17 cellular contexts compared by ENCODE assay signal in the genomic region with DNA sequence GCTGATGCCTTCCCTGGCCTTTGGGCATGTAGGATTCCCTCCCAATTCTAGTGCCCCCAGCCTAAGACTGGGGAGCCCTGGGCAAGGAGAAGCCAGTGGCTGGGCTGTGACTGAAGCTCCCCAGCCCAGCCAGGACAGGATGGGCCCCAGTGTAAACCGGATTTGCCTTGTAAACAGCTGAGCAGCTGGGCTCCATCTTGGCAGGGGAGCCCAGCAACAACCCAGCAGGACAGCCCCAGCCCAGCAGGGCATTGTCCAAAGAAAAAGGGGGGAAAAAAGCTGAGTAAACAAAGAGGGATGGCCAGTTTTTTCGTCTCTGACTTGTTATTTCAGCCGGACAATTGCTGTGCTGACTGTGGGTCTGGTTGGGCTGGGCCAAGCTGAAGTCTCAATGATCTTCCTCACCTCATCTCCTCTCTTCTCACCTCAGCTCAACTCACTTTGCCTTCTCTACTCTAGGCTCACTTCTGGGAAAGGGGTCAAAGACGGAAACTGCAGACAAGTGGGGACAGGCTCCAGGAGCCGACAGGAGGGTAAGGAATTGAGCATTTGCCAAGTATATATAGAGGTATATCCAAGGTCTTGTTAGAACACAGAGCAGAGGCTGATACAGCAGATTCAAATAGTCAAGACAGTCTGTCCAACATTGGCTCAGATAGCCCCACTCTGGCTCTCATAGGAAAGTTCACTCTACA.
DNase-seq lines count a peak whose midpoint lies in the region; ATAC-seq and TF ChIP-seq lines count a peak whose summit lies in the region.
"Had no signal": no experiment of that assay in that cellular context is flagged by ENCODE, and none has a peak within 500 bp of the region (broad histone marks: within the 10 kb centered on the region; RNA-seq: fewer than 3 reads in every experiment).

No MANE protein-coding gene starts in this region.

- intact Hi-C loops in MCF 10A (cut with micrococcal nuclease): no loop called here
- intact Hi-C loops in mammary epithelial cell (cut with micrococcal nuclease): no loop called here
- intact Hi-C loops in left lung (cut with DNase I): no loop called here
- intact Hi-C loops in thyroid gland (cut with DNase I): no loop called here

- dilution Hi-C loops in mammary epithelial cell (cut with HindIII; ENCODE audit: low sequenced_read_pairs): no loop called here

- no peak overlapping the region for H3K4me2 ChIP-seq in mammary epithelial cell (ENCODE audit: insufficient read depth, low read depth, low read length)

- H3K27me3 Mint-ChIP-seq in MCF 10A (ENCODE audit: insufficient read depth, unreplicated experiment): no peaks in the 10 kb centered on the region

- WGBS in mammary epithelial cell (ENCODE audit: low coverage, missing lambda C conversion rate): 26% methylated on average over 5 of the region's 5 CpGs
- WGBS in thyroid gland, 2 donors: 40 to 44% methylated on average over 5 of the region's 5 CpGs

- no peaks in the 10 kb centered on the region for H3K9me3 Mint-ChIP-seq in MCF 10A (ENCODE audit: unreplicated experiment)
- H3K9me3 Mint-ChIP-seq: HFFc6 had no signal

- DNase-seq in MCF 10A (ENCODE audit: unreplicated experiment): peak; percentile 71
- DNase-seq in mammary epithelial cell: no peak
- peak; percentile 67 for DNase-seq in dermis blood vessel endothelial cell
- no peak for DNase-seq in left lung
- no peak for DNase-seq in thyroid gland
- no peak for DNase-seq in activated CD4-positive, alpha-beta T cell treated with anti-CD3 and anti-CD28 coated beads, Interleukin-2, amount 50 U/mL, for 1 hour
- DNase-seq: activated CD8-positive, alpha-beta memory T cell treated with anti-CD3 and anti-CD28 coated beads for 24 hours; activated gamma-delta T cell; brain microvascular endothelial cell; Calu3; HFFc6; mesenchymal stem cell; NCI-H1694; pancreas; tibial artery had no signal

- peak; percentile 32 for ATAC-seq in left lung
- ATAC-seq in HG03342 (IDR thresholded peaks at IDR 0.05; ENCODE audit: unreplicated experiment): no peak
- ATAC-seq in GM21367 (IDR thresholded peaks at IDR 0.05; ENCODE audit: unreplicated experiment): no peak
- ATAC-seq: pancreas had no signal

- H3K27me3 ChIP-seq in mammary epithelial cell (ENCODE audit: insufficient read depth, low read length): peaks cover under 1% of the 10 kb centered on the region
- H3K27me3 ChIP-seq in left lung: no peaks in the 10 kb centered on the region
- H3K27me3 ChIP-seq in thyroid gland: no peaks in the 10 kb centered on the region
- H3K27me3 ChIP-seq: pancreas had no signal

- H3K9me3 ChIP-seq in mammary epithelial cell (replicated peaks; ENCODE audit: insufficient read depth, low read length) (no peaks in the 10 kb centered on the region), left lung (no peaks in the 10 kb centered on the region), thyroid gland (no peaks in the 10 kb centered on the region)
- H3K9me3 ChIP-seq: pancreas, tibial artery had no signal

- H3K27ac ChIP-seq in mammary epithelial cell (ENCODE audit: insufficient read depth, low read depth, low read length) (no peak overlapping the region), left lung (peak overlapping the region in 1 of 2 donors; percentile 15), thyroid gland (no peak overlapping the region)
- H3K27ac ChIP-seq: brain microvascular endothelial cell, pancreas, tibial artery had no signal

- no peak overlapping the region for H3K4me3 Mint-ChIP-seq in MCF 10A (ENCODE audit: unreplicated experiment)
- H3K4me3 Mint-ChIP-seq: HFFc6 had no signal

- no peak overlapping the region for H3K27ac Mint-ChIP-seq in MCF 10A (ENCODE audit: low read depth, unreplicated experiment)
- H3K27ac Mint-ChIP-seq: HFFc6 had no signal

- POLR2A ChIA-PET in MCF 10A (lab: Yijun Ruan, JAX): interaction anchor here (1.0 kb wide), 1 partner anchor 11 kb away, joined by 3 read pairs; no protein-coding TSS in a partner anchor

- no peak overlapping the region for H3K9ac ChIP-seq in mammary epithelial cell (ENCODE audit: insufficient read depth, low read length)

- H3K79me2 ChIP-seq in mammary epithelial cell (ENCODE audit: insufficient read depth, low read length): no peaks in the 10 kb centered on the region

- H4K20me1 ChIP-seq in mammary epithelial cell (ENCODE audit: insufficient read depth, low read length): no peaks in the 10 kb centered on the region

- H3K36me3 ChIP-seq in mammary epithelial cell (ENCODE audit: insufficient read depth, low read length): no peaks in the 10 kb centered on the region
- H3K36me3 ChIP-seq in left lung: no peaks in the 10 kb centered on the region
- H3K36me3 ChIP-seq in thyroid gland: no peaks in the 10 kb centered on the region
- H3K36me3 ChIP-seq: brain microvascular endothelial cell, pancreas, tibial artery had no signal

- no peaks in the 10 kb centered on the region for H3K4me1 ChIP-seq in mammary epithelial cell (ENCODE audit: insufficient read depth, low read length)
- no peaks in the 10 kb centered on the region for H3K4me1 ChIP-seq in left lung
- H3K4me1 ChIP-seq in thyroid gland: no peaks in the 10 kb centered on the region
- H3K4me1 ChIP-seq: pancreas, tibial artery had no signal

- no peaks in the 10 kb centered on the region for H3K4me1 Mint-ChIP-seq in MCF 10A (ENCODE audit: insufficient read depth, unreplicated experiment)

- H3K36me3 Mint-ChIP-seq in MCF 10A (ENCODE audit: insufficient read depth, unreplicated experiment): no peaks in the 10 kb centered on the region

- CTCF ChIA-PET in MCF 10A (lab: Yijun Ruan, JAX) (interaction anchor here (0.5 to 1.1 kb wide), 5 partner anchors 9 to 506 kb away, joined by 3 read pairs; no protein-coding TSS in a partner anchor), mammary epithelial cell (lab: Charles Lee; ENCODE audit: low non-redundant PET) (no interaction called here)

- TF ChIP-seq CTCF in MCF 10A (IDR thresholded peaks at IDR 0.05; ENCODE audit: unreplicated experiment): no peak
- no peak for TF ChIP-seq CTCF in mammary epithelial cell (conservative IDR thresholded peaks at IDR 0.05 in 1 of 2, IDR thresholded peaks at IDR 0.05 in 1 of 2; ENCODE audit: extremely low read depth in 1 of 2, insufficient read depth in 1 of 2, low read depth in 1 of 2, low read length in 2 of 2)
- TF ChIP-seq CTCF in left lung (IDR thresholded peaks at IDR 0.05): no peak
- TF ChIP-seq CTCF in thyroid gland (IDR thresholded peaks at IDR 0.05): no peak

- no peak for TF ChIP-seq POLR2A in thyroid gland (IDR thresholded peaks at IDR 0.05)

- in situ Hi-C loops in mammary epithelial cell (cut with MboI; ENCODE audit: low sequenced_read_pairs in 2 of 2): loop anchor here in 1 of 2 donors (25.0 kb wide), 1 partner anchor 514 kb away; no protein-coding TSS in a partner anchor

- no peak overlapping the region for H3K4me3 ChIP-seq in mammary epithelial cell (replicated peaks in 1 of 3; ENCODE audit: insufficient read depth in 1 of 3, low read depth in 2 of 3, low read length in 3 of 3)
- H3K4me3 ChIP-seq in left lung: no peak overlapping the region
- no peak overlapping the region for H3K4me3 ChIP-seq in thyroid gland (replicated peaks in 1 of 3)
- H3K4me3 ChIP-seq: pancreas, tibial artery had no signal

- BruUV-seq in MCF 10A (replicated peaks; lab: Mats Ljungman, UMichigan) (no TSS peak), mammary epithelial cell (replicated peaks; lab: Mats Ljungman, UMichigan) (no TSS peak)

- H2AFZ ChIP-seq in mammary epithelial cell (ENCODE audit: low read depth, low read length): no peak overlapping the region

Comparison
In these comparisons a context has a peak if more than half of its experiments do, and no peak if none do; other contexts are left out.
1. DNase-seq: peak in MCF 10A (single experiment) and dermis blood vessel endothelial cell (single experiment); none in mammary epithelial cell (single experiment), left lung (0 of 2), thyroid gland (0 of 2) and activated CD4-positive, alpha-beta T cell treated with anti-CD3 and anti-CD28 coated beads, Interleukin-2, amount 50 U/mL, for 1 hour (single experiment).